ENCODE assay signal across 1 cellular context in genomic region chr5:2747372-2748179, GRCh38.
TF ChIP-seq lines count a peak whose summit lies in the region.

No MANE protein-coding gene starts in this region.

TF ChIP-seq in WTC11, 78 proteins besides CTCF, POLR2A, EP300 and RAD21 (continued from another document):
- TF ChIP-seq FOXJ3 (CRISPR knock-in tag; IDR thresholded peaks at IDR 0.05; ENCODE audit: borderline replicate concordance): no peak
- TF ChIP-seq TP53 (CRISPR knock-in tag; IDR thresholded peaks at IDR 0.05): no peak
